Comparison of ENCODE assay signal across 17 cellular contexts in genomic region chr10:68087338-68088029, GRCh38. TPM values are rescaled to one million over a fixed set of nuclear protein-coding genes. Genes with fewer than 3 reads are reported as not detected.
A peak's percentile ranks its signal among the peaks of the same experiment; 100 is the strongest.
DNase-seq lines count a peak whose midpoint lies in the region; ATAC-seq, FAIRE-seq and TF ChIP-seq lines count a peak whose summit lies in the region.
"Had no signal": no experiment of that assay in that cellular context is flagged by ENCODE, and none has a peak within 500 bp of the region (broad histone marks: within the 10 kb centered on the region; RNA-seq: fewer than 3 reads in every experiment).

No MANE protein-coding gene starts in this region.

- DNase-seq in HT-29 (ENCODE audit: low spot score) (peak; percentile 14), endothelial cell (ENCODE audit: low spot score) (peak; percentile 15), iris pigment epithelial cell (ENCODE audit: low read depth) (peak; percentile 70), HTR-8/SVneo (ENCODE audit: insufficient read length, low spot score) (no peak), NCI-H1417 (lab: John Stamatoyannopoulos, UW) (no peak), GM20000 (ENCODE audit: low spot score) (no peak)
- DNase-seq: activated CD4-positive, alpha-beta T cell treated with anti-CD3 and anti-CD28 coated beads for 48 hours; adrenal gland; Karpas-422; midbrain; NCI-H510A treated with DMSO at 0.1 percent for 48 hours; spleen had no signal

- no peak for FAIRE-seq in HTR-8/SVneo (lab: Jason Lieb, UNC)

- H3K27me3 ChIP-seq in BLaER1 treated with 17β-estradiol and CSF1 and Interleukin-3, amounts not matched to agents 10 nM and 100 nM, result no peaks in the 10 kb centered on the region
- H3K27me3 ChIP-seq: adrenal gland, spleen had no signal

- peak overlapping the region in 4 of 11 experiments; percentile 0 to 50 (median 18); a peak in 8 of 22 replicates for H3K27ac ChIP-seq in BLaER1 treated with 17β-estradiol and CSF1 and Interleukin-3, amounts not matched to agents 10 nM and 100 nM
- H3K27ac ChIP-seq: adrenal gland, spleen had no signal

- H3K27ac Mint-ChIP-seq in endothelial cell (ENCODE audit: unreplicated experiment), result no peak overlapping the region
- H3K27ac Mint-ChIP-seq: T-helper 2 cell treated with Interferon-gamma antibody and Interleukin-4, amounts not matched to agents 5 μg/mL and 100 μg/mL, for 36 hours had no signal

- no peaks in the 10 kb centered on the region for H3K36me3 ChIP-seq in BLaER1 treated with 17β-estradiol and CSF1 and Interleukin-3, amounts not matched to agents 10 nM and 100 nM
- H3K36me3 ChIP-seq: adrenal gland, spleen had no signal

- H3K4me2 ChIP-seq in BLaER1 treated with 17β-estradiol and CSF1 and Interleukin-3, amounts not matched to agents 10 nM and 100 nM, result peak overlapping the region; percentile 45 to 82 (median 73)

- no peak for TF ChIP-seq CTCF in endothelial cell (IDR thresholded peaks at IDR 0.05; ENCODE audit: unreplicated experiment)
- TF ChIP-seq CTCF in GM20000 (IDR thresholded peaks at IDR 0.05; ENCODE audit: extremely low read depth, missing control alignments), result no peak

- peaks cover 10 to 39% (median 24%) of the 10 kb centered on the region in 10 experiments; a peak in 19 of 20 replicates for H3K4me1 ChIP-seq in BLaER1 treated with 17β-estradiol and CSF1 and Interleukin-3, amounts not matched to agents 10 nM and 100 nM
- H3K4me1 ChIP-seq: adrenal gland had no signal

- H4K20me1 ChIP-seq in BLaER1 treated with 17β-estradiol and CSF1 and Interleukin-3, amounts not matched to agents 10 nM and 100 nM, result no peaks in the 10 kb centered on the region

- H3K9ac ChIP-seq in BLaER1 treated with 17β-estradiol and CSF1 and Interleukin-3, amounts not matched to agents 10 nM and 100 nM, result no peak overlapping the region

- no peaks in the 10 kb centered on the region for H3K9me3 Mint-ChIP-seq in endothelial cell (ENCODE audit: unreplicated experiment)
- H3K9me3 Mint-ChIP-seq: T-helper 2 cell treated with Interferon-gamma antibody and Interleukin-4, amounts not matched to agents 5 μg/mL and 100 μg/mL, for 36 hours had no signal

- H3K4me1 Mint-ChIP-seq in endothelial cell (ENCODE audit: unreplicated experiment), result peaks cover 13% of the 10 kb centered on the region

- H3K27me3 Mint-ChIP-seq in endothelial cell (ENCODE audit: unreplicated experiment), result no peaks in the 10 kb centered on the region

- no peaks in the 10 kb centered on the region for H3K36me3 Mint-ChIP-seq in endothelial cell (ENCODE audit: low read depth, unreplicated experiment)

- no peak overlapping the region for H3K4me3 Mint-ChIP-seq in endothelial cell (ENCODE audit: unreplicated experiment)
- H3K4me3 Mint-ChIP-seq: T-helper 2 cell treated with Interferon-gamma antibody and Interleukin-4, amounts not matched to agents 5 μg/mL and 100 μg/mL, for 36 hours had no signal

- H3K4me3 ChIP-seq in BLaER1 treated with 17β-estradiol and CSF1 and Interleukin-3, amounts not matched to agents 10 nM and 100 nM, result no peak overlapping the region
- H3K4me3 ChIP-seq: adrenal gland, spleen had no signal

- no peaks in the 10 kb centered on the region for H3K9me3 ChIP-seq in BLaER1 treated with 17β-estradiol and CSF1 and Interleukin-3, amounts not matched to agents 10 nM and 100 nM (replicated peaks in 1 of 11)
- H3K9me3 ChIP-seq: adrenal gland, spleen had no signal

- no peak for ATAC-seq in GM19023 (IDR thresholded peaks at IDR 0.05; ENCODE audit: unreplicated experiment)
- ATAC-seq: esophagus mucosa had no signal

RNA-seq across cellular contexts. Expression of gene HERC4, which starts 12.4 kb away (rescaled TPM):
- 15.8 and 19.4 TPM in 2 replicates for total RNA-seq in HT-29 (2014; rRNA removed; shearing (Covaris generic))
- 53.4 TPM for total RNA-seq in endothelial cell (ENCODE audit: unreplicated experiment)

RNA-seq across cellular contexts. Expression of gene MYPN, which starts 21.8 kb away (rescaled TPM):
- total RNA-seq in HT-29 (2014; rRNA removed; shearing (Covaris generic)), result not detected in 2 replicates
- not detected for total RNA-seq in endothelial cell (ENCODE audit: unreplicated experiment)
- total RNA-seq: omental fat pad had no signal

Comparison
In these comparisons a context has a peak if more than half of its experiments do, and no peak if none do; other contexts are left out.
1. DNase-seq: peak in HT-29 (single experiment), endothelial cell (single experiment) and iris pigment epithelial cell (single experiment); none in HTR-8/SVneo (single experiment), NCI-H1417 (0 of 3) and GM20000 (single experiment).